Comparison of ENCODE assay signal across 8 cellular contexts in genomic region chr4:54657556-54658313, GRCh38. TPM values are rescaled to one million over a fixed set of nuclear protein-coding genes. Genes with fewer than 3 reads are reported as not detected.
DNase-seq lines count a peak whose midpoint lies in the region; ATAC-seq and TF ChIP-seq lines count a peak whose summit lies in the region.

TSS of gene KIT (plus strand) at chr4:54657957. CDS start at chr4:54658015, 58 bp downstream.

- H3K4me1 Mint-ChIP-seq in T-helper 2 cell treated with Interferon-gamma antibody and Interleukin-4, amounts not matched to agents 5 μg/mL and 100 μg/mL, for 36 hours (ENCODE audit: low read depth): peaks cover 9% of the 10 kb centered on the region
- peaks cover 39% of the 10 kb centered on the region for H3K4me1 Mint-ChIP-seq in chondrocyte (ENCODE audit: low read depth)

- no peaks in the 10 kb centered on the region for H3K9me3 Mint-ChIP-seq in T-helper 2 cell treated with Interferon-gamma antibody and Interleukin-4, amounts not matched to agents 5 μg/mL and 100 μg/mL, for 36 hours
- no peaks in the 10 kb centered on the region for H3K9me3 Mint-ChIP-seq in chondrocyte (ENCODE audit: low read depth)

- H3K36me3 Mint-ChIP-seq in T-helper 2 cell treated with Interferon-gamma antibody and Interleukin-4, amounts not matched to agents 5 μg/mL and 100 μg/mL, for 36 hours (ENCODE audit: low read depth): no peaks in the 10 kb centered on the region
- H3K36me3 Mint-ChIP-seq in chondrocyte (ENCODE audit: low read depth): no peaks in the 10 kb centered on the region

- ATAC-seq in left lobe of liver (peak; percentile 45), HG03571 (IDR thresholded peaks at IDR 0.05; ENCODE audit: unreplicated experiment) (no peak), GM21723 (IDR thresholded peaks at IDR 0.05; ENCODE audit: unreplicated experiment) (no peak)

- in situ Hi-C loops in KBM-7 (cut with MboI; ENCODE audit: low pct_unique_long_range_greater_than_20kb, low sequenced_read_pairs): no loop called here

- DNase-seq in DMS53 treated with DMSO at 0.1 percent for 48 hours (lab: John Stamatoyannopoulos, UW; ENCODE audit: unreplicated experiment) (peak; percentile 31), KBM-7 (peak; percentile 64), chondrocyte (ENCODE audit: low spot score) (peak; percentile 94), left lobe of liver (ENCODE audit: low spot score) (no peak)
- no peak for DNase-seq in T-helper 2 cell treated with Interferon-gamma antibody and Interleukin-4, amounts not matched to agents 5 μg/mL and 100 μg/mL, for 36 hours (ENCODE audit: low spot score)
- DNase-seq in stimulated activated CD4-positive, alpha-beta T cell treated with anti-CD3 and anti-CD28 coated beads, Interleukin-4, amount 100 ng/mL, for 24 hours: peak; percentile 8

- TF ChIP-seq CTCF in chondrocyte (IDR thresholded peaks at IDR 0.05): no peak

- peak within 1 kb of the TSS; percentile 79 for H3K4me3 Mint-ChIP-seq in T-helper 2 cell treated with Interferon-gamma antibody and Interleukin-4, amounts not matched to agents 5 μg/mL and 100 μg/mL, for 36 hours
- peak within 1 kb of the TSS; percentile 84 for H3K4me3 Mint-ChIP-seq in chondrocyte (ENCODE audit: unreplicated experiment)

- H3K27ac Mint-ChIP-seq in T-helper 2 cell treated with Interferon-gamma antibody and Interleukin-4, amounts not matched to agents 5 μg/mL and 100 μg/mL, for 36 hours: no peak within 1 kb of the TSS
- no peak within 1 kb of the TSS for H3K27ac Mint-ChIP-seq in chondrocyte (ENCODE audit: unreplicated experiment)

- H3K27me3 Mint-ChIP-seq in T-helper 2 cell treated with Interferon-gamma antibody and Interleukin-4, amounts not matched to agents 5 μg/mL and 100 μg/mL, for 36 hours (ENCODE audit: low read depth): peaks cover 72% of the 10 kb centered on the region
- H3K27me3 Mint-ChIP-seq in chondrocyte (ENCODE audit: low read depth): peaks cover 5% of the 10 kb centered on the region

RNA-seq across cellular contexts. Expression of gene KIT, which starts in this region (rescaled TPM):
- total RNA-seq in chondrocyte: 3.1 to 6.7 TPM (median 6.4 TPM) in 3 replicates
- 0.23 TPM for total RNA-seq in left lobe of liver

Comparison
In these comparisons a context has a peak if more than half of its experiments do, and no peak if none do; other contexts are left out.
1. Peak in ATAC-seq in left lobe of liver; RNA of the gene not detected or under 1 TPM.
2. DNase-seq: peak in DMS53 treated with DMSO at 0.1 percent for 48 hours (single experiment), KBM-7 (single experiment), chondrocyte (single experiment) and stimulated activated CD4-positive, alpha-beta T cell treated with anti-CD3 and anti-CD28 coated beads, Interleukin-4, amount 100 ng/mL, for 24 hours (single experiment); none in T-helper 2 cell treated with Interferon-gamma antibody and Interleukin-4, amounts not matched to agents 5 μg/mL and 100 μg/mL, for 36 hours (single experiment) and left lobe of liver (single experiment).